8 cellular contexts compared by ENCODE assay signal in genomic region chr10:96090463-96090800, GRCh38. TPM values are rescaled to one million over a fixed set of nuclear protein-coding genes. Genes with fewer than 3 reads are reported as not detected.
DNase-seq lines count a peak whose midpoint lies in the region; ATAC-seq, FAIRE-seq and TF ChIP-seq lines count a peak whose summit lies in the region.

No MANE protein-coding gene starts in this region.

- peaks cover 15% of the 10 kb centered on the region for H3K4me1 Mint-ChIP-seq in activated naive CD8-positive, alpha-beta T cell (ENCODE audit: low read depth)

- no peak for TF ChIP-seq CTCF in liver (IDR thresholded peaks at IDR 0.05; ENCODE audit: low read depth, low read length, missing input control)

- H3K36me3 ChIP-seq in liver (ENCODE audit: control insufficient read depth in 4 of 4, insufficient read depth in 3 of 4, low read depth in 1 of 4, low read length in 3 of 4): no peaks in the 10 kb centered on the region
- H3K36me3 ChIP-seq in urinary bladder (ENCODE audit: insufficient read depth): no peaks in the 10 kb centered on the region

- H3K9me3 ChIP-seq in liver (ENCODE audit: control insufficient read depth in 4 of 4, low read length in 3 of 4): peaks cover 0 to 20% (median 13%) of the 10 kb centered on the region in 4 donors

- H3K27ac ChIP-seq in liver (ENCODE audit: low read depth in 1 of 2, low read length in 2 of 2): peak overlapping the region; percentile 88 to 94
- H3K27ac ChIP-seq in urinary bladder (ENCODE audit: low read depth): no peak overlapping the region

- no peak for TF ChIP-seq RAD21 in liver (IDR thresholded peaks at IDR 0.05)

- H3K27ac Mint-ChIP-seq in activated naive CD8-positive, alpha-beta T cell: peak overlapping the region; percentile 96

- intact Hi-C loops in posterior cingulate gyrus (cut with DNase I): loop anchor here (1.0 to 2.0 kb wide), 3 partner anchors 40 to 182 kb away; partner anchors contain the start of gene ZNF518A

- WGBS in liver: 79% methylated on average over 9 of the region's 9 CpGs
- 78% methylated on average over 9 of the region's 9 CpGs for WGBS in urinary bladder

- H3K27me3 ChIP-seq in liver (ENCODE audit: control insufficient read depth in 4 of 4, insufficient read depth in 4 of 4, low read length in 3 of 4): peaks cover 0 to 8% (median 4%) of the 10 kb centered on the region in 4 donors

- H3K4me3 ChIP-seq in liver (ENCODE audit: low read depth in 1 of 3, low read length in 3 of 3) (peak overlapping the region; percentile 59 to 95 (median 87)), urinary bladder (ENCODE audit: low read depth, low read length) (peak overlapping the region; percentile 71)

- peak overlapping the region; percentile 94 for H3K4me3 Mint-ChIP-seq in activated naive CD8-positive, alpha-beta T cell

- peak; percentile 6 to 21 for DNase-seq in stimulated activated CD4-positive, alpha-beta T cell treated with anti-CD3 and anti-CD28 coated beads, Interleukin-2, amount 100 ng/mL, for 24 hours
- DNase-seq in stimulated activated CD4-positive, alpha-beta T cell treated with anti-CD3 and anti-CD28 coated beads, Interleukin-15, amount 100 ng/mL, for 24 hours: no peak
- DNase-seq in frontal cortex (ENCODE audit: low spot score in 2 of 2) (no peak), posterior cingulate gyrus (no peak)

- peaks cover 26% of the 10 kb centered on the region for H3K27me3 Mint-ChIP-seq in activated naive CD8-positive, alpha-beta T cell

- H3K4me1 ChIP-seq in liver (ENCODE audit: control insufficient read depth in 4 of 4, insufficient read depth in 4 of 4, low read length in 3 of 4): peaks cover 0 to 16% (median 0%) of the 10 kb centered on the region in 4 donors
- no peaks in the 10 kb centered on the region for H3K4me1 ChIP-seq in urinary bladder (ENCODE audit: insufficient read depth)

- no peak for ATAC-seq in GM21529 (IDR thresholded peaks at IDR 0.05; ENCODE audit: unreplicated experiment)

- no peaks in the 10 kb centered on the region for H3K9me3 Mint-ChIP-seq in activated naive CD8-positive, alpha-beta T cell (ENCODE audit: low read depth)

- peaks cover 16% of the 10 kb centered on the region for H3K36me3 Mint-ChIP-seq in activated naive CD8-positive, alpha-beta T cell

- no peak overlapping the region for H3K9ac ChIP-seq in liver (ENCODE audit: low read depth in 1 of 2, low read length in 2 of 2)

- FAIRE-seq in frontal cortex (lab: Jason Lieb, UNC): no peak

TF ChIP-seq in liver, 16 proteins besides CTCF, POLR2A, EP300 and RAD21:
- TF ChIP-seq SP1 (IDR thresholded peaks at IDR 0.05) (no peak), TAF1 (conservative IDR thresholded peaks at IDR 0.05) (no peak), HNF4G (IDR thresholded peaks at IDR 0.05) (no peak), ZBTB33 (IDR thresholded peaks at IDR 0.05) (no peak), JUND (IDR thresholded peaks at IDR 0.05) (no peak), FOXA2 (IDR thresholded peaks at IDR 0.05) (no peak), HNF4A (conservative IDR thresholded peaks at IDR 0.05) (no peak), REST (IDR thresholded peaks at IDR 0.05) (no peak)
- TF ChIP-seq, protein P1, sequence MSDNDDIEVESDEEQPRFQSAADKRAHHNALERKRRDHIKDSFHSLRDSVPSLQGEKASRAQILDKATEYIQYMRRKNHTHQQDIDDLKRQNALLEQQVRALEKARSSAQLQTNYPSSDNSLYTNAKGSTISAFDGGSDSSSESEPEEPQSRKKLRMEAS (IDR thresholded peaks at IDR 0.05): no peak
- TF ChIP-seq, protein P2, sequence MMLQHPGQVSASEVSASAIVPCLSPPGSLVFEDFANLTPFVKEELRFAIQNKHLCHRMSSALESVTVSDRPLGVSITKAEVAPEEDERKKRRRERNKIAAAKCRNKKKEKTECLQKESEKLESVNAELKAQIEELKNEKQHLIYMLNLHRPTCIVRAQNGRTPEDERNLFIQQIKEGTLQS (IDR thresholded peaks at IDR 0.05): no peak

RNA-seq across cellular contexts. Expression of gene ZNF518A, which starts 39.7 kb away (rescaled TPM):
- total RNA-seq in liver: 10 to 100 TPM; 15.9 to 23.0 TPM
- polyA plus RNA-seq in liver: 10 to 100 TPM in 1 of 2 donors, 1 to 10 TPM in 1; 1.8 to 11.3 TPM
- 101 TPM for total RNA-seq in urinary bladder
- 5.1 TPM for polyA plus RNA-seq in urinary bladder
- total RNA-seq in frontal cortex: 54.2 TPM

RNA-seq across cellular contexts. Expression of gene CCNJ, which starts 47.0 kb away (rescaled TPM):
- total RNA-seq in liver (1 to 10 TPM; 4.8 to 6.5 TPM), urinary bladder (7.3 TPM), frontal cortex (17.1 TPM)
- polyA plus RNA-seq in liver (1 to 10 TPM in 1 of 2 donors, under 1 TPM in 1; 0.78 to 1.7 TPM), urinary bladder (3.5 TPM)

Comparison
In these comparisons a context has a peak if more than half of its experiments do, and no peak if none do; other contexts are left out.
1. DNase-seq: peak in stimulated activated CD4-positive, alpha-beta T cell treated with anti-CD3 and anti-CD28 coated beads, Interleukin-2, amount 100 ng/mL, for 24 hours (2 of 2); none in stimulated activated CD4-positive, alpha-beta T cell treated with anti-CD3 and anti-CD28 coated beads, Interleukin-15, amount 100 ng/mL, for 24 hours (single experiment), frontal cortex (0 of 2) and posterior cingulate gyrus (0 of 10).